1 cellular context compared by ENCODE assay signal in the genomic region with DNA sequence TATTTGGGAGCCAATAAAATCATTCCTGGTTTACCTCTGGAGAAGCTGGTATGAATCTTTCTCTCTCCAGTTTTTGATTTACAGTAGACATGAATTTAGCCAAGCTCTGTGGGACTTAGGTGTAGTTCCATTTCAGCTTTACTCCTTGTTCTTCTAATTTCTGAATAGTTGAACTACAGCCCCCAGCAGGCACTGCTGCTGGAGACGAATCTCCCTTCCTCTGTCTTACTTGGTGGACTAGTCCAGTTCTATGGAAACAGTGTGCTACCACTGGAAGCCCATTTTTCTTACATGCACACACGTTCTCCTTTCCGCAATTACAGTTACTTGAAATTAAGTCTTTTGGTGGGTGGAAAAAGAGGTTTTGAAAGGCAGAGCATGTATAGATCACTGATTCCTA.
TF ChIP-seq lines count a peak whose summit lies in the region.

No MANE protein-coding gene starts in this region.

TF ChIP-seq in HepG2, 621 proteins besides CTCF, POLR2A, EP300 and RAD21 (continued from another document):
- TF ChIP-seq, protein P1, sequence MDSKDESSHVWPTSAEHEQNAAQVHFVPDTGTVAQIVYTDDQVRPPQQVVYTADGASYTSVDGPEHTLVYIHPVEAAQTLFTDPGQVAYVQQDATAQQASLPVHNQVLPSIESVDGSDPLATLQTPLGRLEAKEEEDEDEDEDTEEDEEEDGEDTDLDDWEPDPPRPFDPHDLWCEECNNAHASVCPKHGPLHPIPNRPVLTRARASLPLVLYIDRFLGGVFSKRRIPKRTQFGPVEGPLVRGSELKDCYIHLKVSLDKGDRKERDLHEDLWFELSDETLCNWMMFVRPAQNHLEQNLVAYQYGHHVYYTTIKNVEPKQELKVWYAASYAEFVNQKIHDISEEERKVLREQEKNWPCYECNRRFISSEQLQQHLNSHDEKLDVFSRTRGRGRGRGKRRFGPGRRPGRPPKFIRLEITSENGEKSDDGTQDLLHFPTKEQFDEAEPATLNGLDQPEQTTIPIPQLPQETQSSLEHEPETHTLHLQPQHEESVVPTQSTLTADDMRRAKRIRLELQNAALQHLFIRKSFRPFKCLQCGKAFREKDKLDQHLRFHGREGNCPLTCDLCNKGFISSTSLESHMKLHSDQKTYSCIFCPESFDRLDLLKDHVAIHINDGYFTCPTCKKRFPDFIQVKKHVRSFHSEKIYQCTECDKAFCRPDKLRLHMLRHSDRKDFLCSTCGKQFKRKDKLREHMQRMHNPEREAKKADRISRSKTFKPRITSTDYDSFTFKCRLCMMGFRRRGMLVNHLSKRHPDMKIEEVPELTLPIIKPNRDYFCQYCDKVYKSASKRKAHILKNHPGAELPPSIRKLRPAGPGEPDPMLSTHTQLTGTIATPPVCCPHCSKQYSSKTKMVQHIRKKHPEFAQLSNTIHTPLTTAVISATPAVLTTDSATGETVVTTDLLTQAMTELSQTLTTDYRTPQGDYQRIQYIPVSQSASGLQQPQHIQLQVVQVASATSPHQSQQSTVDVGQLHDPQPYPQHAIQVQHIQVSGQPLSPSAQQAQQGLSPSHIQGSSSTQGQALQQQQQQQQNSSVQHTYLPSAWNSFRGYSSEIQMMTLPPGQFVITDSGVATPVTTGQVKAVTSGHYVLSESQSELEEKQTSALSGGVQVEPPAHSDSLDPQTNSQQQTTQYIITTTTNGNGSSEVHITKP (CRISPR knock-in tag; IDR thresholded peaks at IDR 0.05; ENCODE audit: low read depth): peak; percentile 52; the same call in 1 of the 2 replicates
TF ChIP-seq in HepG2: peak in this region for 2.
